ENCODE assay signal across 12 cellular contexts in genomic region chr3:141114816-141115458, GRCh38.
DNase-seq lines count a peak whose midpoint lies in the region; ATAC-seq, FAIRE-seq and TF ChIP-seq lines count a peak whose summit lies in the region.
"Had no signal": no experiment of that assay in that cellular context is flagged by ENCODE, and none has a peak within 500 bp of the region (broad histone marks: within the 10 kb centered on the region; RNA-seq: fewer than 3 reads in every experiment).

No MANE protein-coding gene starts in this region.

- peaks cover 1% of the 10 kb centered on the region for H3K9me3 Mint-ChIP-seq in activated CD8-positive, alpha-beta T cell treated with anti-CD3 and anti-CD28 coated beads for 36 hours
- no peaks in the 10 kb centered on the region for H3K9me3 Mint-ChIP-seq in activated CD8-positive, alpha-beta T cell treated with anti-CD3 and anti-CD28 coated beads, Interleukin-2, amount 10 ng/mL, durations not matched to agents 7 days and 5 days (ENCODE audit: insufficient read depth)

- H3K27ac Mint-ChIP-seq in activated CD8-positive, alpha-beta T cell treated with anti-CD3 and anti-CD28 coated beads for 36 hours: no peak overlapping the region
- H3K27ac Mint-ChIP-seq in activated CD8-positive, alpha-beta T cell treated with anti-CD3 and anti-CD28 coated beads, Interleukin-2, amount 10 ng/mL, durations not matched to agents 7 days and 5 days: no peak overlapping the region

- no peak for FAIRE-seq in urothelium cell line (lab: Jason Lieb, UNC)

- H3K27ac ChIP-seq in body of pancreas (peak overlapping the region in 1 of 4 donors; percentile 9), thyroid gland (no peak overlapping the region)
- H3K27ac ChIP-seq: epithelial cell of prostate had no signal

- no peaks in the 10 kb centered on the region for H3K36me3 Mint-ChIP-seq in activated CD8-positive, alpha-beta T cell treated with anti-CD3 and anti-CD28 coated beads for 36 hours (ENCODE audit: low read depth)
- H3K36me3 Mint-ChIP-seq in activated CD8-positive, alpha-beta T cell treated with anti-CD3 and anti-CD28 coated beads, Interleukin-2, amount 10 ng/mL, durations not matched to agents 7 days and 5 days (ENCODE audit: low read depth): no peaks in the 10 kb centered on the region

- H3K9me3 ChIP-seq in body of pancreas: no peaks in the 10 kb centered on the region
- H3K9me3 ChIP-seq in thyroid gland: no peaks in the 10 kb centered on the region

- POLR2A ChIA-PET in activated CD8-positive, alpha-beta T cell treated with anti-CD3 and anti-CD28 coated beads for 36 hours (lab: Charles Lee): no interaction called here
- POLR2A ChIA-PET in activated CD8-positive, alpha-beta T cell treated with anti-CD3 and anti-CD28 coated beads, Interleukin-2, amount 10 ng/mL, durations not matched to agents 7 days and 5 days (lab: Charles Lee): no interaction called here

- peaks cover 6% of the 10 kb centered on the region for H3K27me3 Mint-ChIP-seq in activated CD8-positive, alpha-beta T cell treated with anti-CD3 and anti-CD28 coated beads for 36 hours
- H3K27me3 Mint-ChIP-seq in activated CD8-positive, alpha-beta T cell treated with anti-CD3 and anti-CD28 coated beads, Interleukin-2, amount 10 ng/mL, durations not matched to agents 7 days and 5 days (ENCODE audit: low read depth): peaks cover 10% of the 10 kb centered on the region

- H3K4me1 ChIP-seq in body of pancreas (peaks cover 13% of the 10 kb centered on the region), thyroid gland (no peaks in the 10 kb centered on the region)

- no peak overlapping the region for H3K4me3 Mint-ChIP-seq in activated CD8-positive, alpha-beta T cell treated with anti-CD3 and anti-CD28 coated beads for 36 hours
- H3K4me3 Mint-ChIP-seq in activated CD8-positive, alpha-beta T cell treated with anti-CD3 and anti-CD28 coated beads, Interleukin-2, amount 10 ng/mL, durations not matched to agents 7 days and 5 days: no peak overlapping the region

- no peak for DNase-seq in activated CD8-positive, alpha-beta T cell treated with anti-CD3 and anti-CD28 coated beads for 36 hours
- DNase-seq in activated CD8-positive, alpha-beta T cell treated with anti-CD3 and anti-CD28 coated beads, Interleukin-2, amount 10 ng/mL, durations not matched to agents 7 days and 5 days: no peak
- DNase-seq in body of pancreas: peak; percentile 59 to 75 (median 67)
- no peak for DNase-seq in left lobe of liver (ENCODE audit: low spot score)
- DNase-seq in urothelium cell line (ENCODE audit: low spot score): peak; percentile 17
- no peak for DNase-seq in activated CD8-positive, alpha-beta memory T cell treated with anti-CD3 and anti-CD28 coated beads for 24 hours
- no peak for DNase-seq in thyroid gland
- DNase-seq: activated T-cell treated with anti-CD3 and anti-CD28 coated beads for 4 hours; AML-193; stimulated activated naive CD4-positive, alpha-beta T cell treated with Interleukin-2 at 50 U/mL for 16 hours had no signal

- H3K27me3 ChIP-seq in body of pancreas (no peaks in the 10 kb centered on the region), thyroid gland (no peaks in the 10 kb centered on the region)

- H3K36me3 ChIP-seq in body of pancreas (replicated peaks in 1 of 2; ENCODE audit: insufficient read depth in 1 of 2, low read depth in 2 of 2): no peaks in the 10 kb centered on the region
- H3K36me3 ChIP-seq in thyroid gland: no peaks in the 10 kb centered on the region

- H3K4me3 ChIP-seq in body of pancreas (no peak overlapping the region), thyroid gland (replicated peaks in 1 of 3) (no peak overlapping the region)

- WGBS in body of pancreas, 2 donors: 55 to 57% methylated on average over 13 of the region's 13 CpGs
- WGBS in thyroid gland, 2 donors: 79 to 84% methylated on average over 13 of the region's 13 CpGs

- H3K4me1 Mint-ChIP-seq in activated CD8-positive, alpha-beta T cell treated with anti-CD3 and anti-CD28 coated beads for 36 hours (ENCODE audit: low read depth): no peaks in the 10 kb centered on the region
- H3K4me1 Mint-ChIP-seq in activated CD8-positive, alpha-beta T cell treated with anti-CD3 and anti-CD28 coated beads, Interleukin-2, amount 10 ng/mL, durations not matched to agents 7 days and 5 days (ENCODE audit: low read depth): no peaks in the 10 kb centered on the region

- CTCF ChIA-PET in activated CD8-positive, alpha-beta T cell treated with anti-CD3 and anti-CD28 coated beads for 36 hours (lab: Charles Lee): interaction anchor here (0.8 to 3.3 kb wide), 13 partner anchors 9 to 217 kb away, joined by 3 to 23 read pairs (median 4); no protein-coding TSS in a partner anchor
- CTCF ChIA-PET in activated CD8-positive, alpha-beta T cell treated with anti-CD3 and anti-CD28 coated beads, Interleukin-2, amount 10 ng/mL, durations not matched to agents 7 days and 5 days (lab: Charles Lee): interaction anchor here (0.8 to 3.0 kb wide), 7 partner anchors 9 to 115 kb away, joined by 3 to 12 read pairs (median 4); no protein-coding TSS in a partner anchor

- ATAC-seq in activated CD8-positive, alpha-beta T cell treated with anti-CD3 and anti-CD28 coated beads for 36 hours: no peak
- no peak for ATAC-seq in activated CD8-positive, alpha-beta T cell treated with anti-CD3 and anti-CD28 coated beads, Interleukin-2, amount 10 ng/mL, durations not matched to agents 7 days and 5 days
- ATAC-seq in body of pancreas (peak; percentile 78), left lobe of liver (peak; percentile 69), HG03139 (IDR thresholded peaks at IDR 0.05; ENCODE audit: unreplicated experiment) (no peak)

- TF ChIP-seq POLR2A in body of pancreas (IDR thresholded peaks at IDR 0.05) (no peak), thyroid gland (IDR thresholded peaks at IDR 0.05) (no peak)

- TF ChIP-seq CTCF in activated CD8-positive, alpha-beta T cell treated with anti-CD3 and anti-CD28 coated beads for 36 hours (IDR thresholded peaks at IDR 0.05): peak; percentile 43
- TF ChIP-seq CTCF in body of pancreas (IDR thresholded peaks at IDR 0.05): peak in 5 of 7 experiments; percentile 15 to 48 (median 33)
- TF ChIP-seq CTCF in thyroid gland (IDR thresholded peaks at IDR 0.05): peak in 2 of 6 experiments; percentile 3 to 32

- intact Hi-C loops in activated CD8-positive, alpha-beta T cell treated with anti-CD3 and anti-CD28 coated beads for 36 hours (cut with micrococcal nuclease): no loop called here
- intact Hi-C loops in body of pancreas (cut with DNase I): no loop called here
- intact Hi-C loops in thyroid gland (cut with DNase I): no loop called here

Comparison
In these comparisons a context has a peak if more than half of its experiments do, and no peak if none do; other contexts are left out.
1. ATAC-seq: peak in body of pancreas (single experiment) and left lobe of liver (single experiment); none in activated CD8-positive, alpha-beta T cell treated with anti-CD3 and anti-CD28 coated beads for 36 hours (single experiment), activated CD8-positive, alpha-beta T cell treated with anti-CD3 and anti-CD28 coated beads, Interleukin-2, amount 10 ng/mL, durations not matched to agents 7 days and 5 days (single experiment) and HG03139 (single experiment).
2. DNase-seq: peak in body of pancreas (4 of 4) and urothelium cell line (single experiment); none in activated CD8-positive, alpha-beta T cell treated with anti-CD3 and anti-CD28 coated beads for 36 hours (single experiment), activated CD8-positive, alpha-beta T cell treated with anti-CD3 and anti-CD28 coated beads, Interleukin-2, amount 10 ng/mL, durations not matched to agents 7 days and 5 days (single experiment), left lobe of liver (single experiment), activated CD8-positive, alpha-beta memory T cell treated with anti-CD3 and anti-CD28 coated beads for 24 hours (single experiment) and thyroid gland (0 of 2).